In the genomic region with DNA sequence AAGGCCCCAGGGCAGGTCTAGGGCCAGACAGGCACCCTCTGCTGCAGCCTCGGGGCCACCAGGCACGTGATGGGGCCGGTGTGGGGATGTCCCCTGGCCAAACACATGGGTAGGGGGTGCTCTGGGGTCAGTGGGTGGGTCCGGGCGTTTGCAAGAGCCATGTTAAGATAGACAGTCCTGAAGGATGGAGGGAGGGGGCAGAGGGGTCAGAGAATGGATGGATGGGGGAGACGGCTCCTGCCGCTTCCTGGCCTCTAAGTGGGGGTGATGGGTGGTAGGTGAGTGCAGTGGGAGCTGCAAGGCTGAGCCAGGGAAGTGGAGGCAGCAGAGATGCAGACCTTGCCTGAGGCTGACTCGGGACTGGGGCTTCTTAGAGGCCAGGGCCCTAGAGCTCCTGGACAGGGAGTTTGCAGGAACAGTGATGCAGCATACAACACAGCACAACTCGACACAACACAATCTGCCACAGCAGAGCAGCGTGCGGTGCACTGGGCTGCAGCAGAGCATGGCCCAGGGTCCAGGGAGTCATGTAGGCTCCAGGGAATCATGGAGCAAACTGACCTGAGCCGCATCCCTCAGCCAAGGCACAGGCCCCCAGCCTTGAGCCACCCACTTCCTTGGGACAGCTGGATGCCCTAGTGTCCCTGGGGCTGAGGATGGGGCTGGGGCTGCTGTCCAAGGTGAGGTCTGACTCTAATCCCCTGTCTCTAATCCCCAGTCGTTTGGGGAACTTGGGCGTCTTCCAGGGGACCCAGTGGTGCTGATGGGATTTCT, we compare ENCODE assay signal across 3 cellular contexts.
A peak's percentile ranks its signal among the peaks of the same experiment; 100 is the strongest.
TF ChIP-seq lines count a peak whose summit lies in the region.

No MANE protein-coding gene starts in this region.

TF ChIP-seq in A549, 52 proteins besides CTCF, POLR2A, EP300 and RAD21 (continued from another document):
- TF ChIP-seq USF2 (IDR thresholded peaks at IDR 0.05) (no peak), ELK1 (IDR thresholded peaks at IDR 0.05; ENCODE audit: low read depth, low read length) (no peak), MAFK (IDR thresholded peaks at IDR 0.05; ENCODE audit: partially characterized antibody) (no peak)

TF ChIP-seq in GM23338, 12 proteins besides CTCF, POLR2A, EP300 and RAD21 (continued from another document):
- TF ChIP-seq REST (IDR thresholded peaks at IDR 0.05; ENCODE audit: unreplicated experiment), result peak; percentile 32
TF ChIP-seq in GM23338: peak in this region for 1.

TF ChIP-seq in Ishikawa, 13 proteins besides CTCF, POLR2A, EP300 and RAD21:
- peak; percentile 42; the same call in 1 of the 2 replicates for TF ChIP-seq REST (IDR thresholded peaks at IDR 0.05; ENCODE audit: low read depth)
- no peak for TF ChIP-seq CEBPB (IDR thresholded peaks at IDR 0.05)
